ENCODE assay signal across 10 cellular contexts in genomic region chr1:10388387-10388715, GRCh38. TPM values are rescaled to one million over a fixed set of nuclear protein-coding genes. Genes with fewer than 3 reads are reported as not detected.
A peak's percentile ranks its signal among the peaks of the same experiment; 100 is the strongest.
DNase-seq lines count a peak whose midpoint lies in the region; ATAC-seq and TF ChIP-seq lines count a peak whose summit lies in the region.
"Had no signal": no experiment of that assay in that cellular context is flagged by ENCODE, and none has a peak within 500 bp of the region (broad histone marks: within the 10 kb centered on the region; RNA-seq: fewer than 3 reads in every experiment).

No MANE protein-coding gene starts in this region.

- H3K4me1 ChIP-seq in adrenal gland (replicated peaks in 1 of 2) (peaks cover 3 to 6% of the 10 kb centered on the region in 2 donors), spleen (peaks cover 3 to 44% (median 18%) of the 10 kb centered on the region in 6 donors), trophoblast cell (ENCODE audit: control insufficient read depth in 1 of 2, insufficient read depth in 2 of 2, low read length in 2 of 2) (peaks cover 0 to 11% of the 10 kb centered on the region in 2 experiments)

- no peak for TF ChIP-seq CTCF in HFFc6 (IDR thresholded peaks at IDR 0.05)
- TF ChIP-seq CTCF in adrenal gland (IDR thresholded peaks at IDR 0.05) = no peak
- TF ChIP-seq CTCF in spleen (IDR thresholded peaks at IDR 0.05 in 8 of 11, conservative IDR thresholded peaks at IDR 0.05 in 3 of 11) = no peak

- peaks cover 22% of the 10 kb centered on the region for H3K4me1 Mint-ChIP-seq in HFFc6 (ENCODE audit: low read depth)
- no peaks in the 10 kb centered on the region for H3K4me1 Mint-ChIP-seq in natural killer cell treated with Interleukin-12 subunit alpha and Interleukin-12 subunit beta and Interleukin-15 and Interleukin-18, amount 100 ng/mL, for 72 hours (ENCODE audit: low read depth in 2 of 2)

- no peaks in the 10 kb centered on the region for H3K9me3 ChIP-seq in adrenal gland (replicated peaks in 1 of 3)
- no peaks in the 10 kb centered on the region for H3K9me3 ChIP-seq in spleen
- no peaks in the 10 kb centered on the region for H3K9me3 ChIP-seq in trophoblast cell (ENCODE audit: insufficient read depth, low read depth, low read length)

- peaks cover 8% of the 10 kb centered on the region for H3K36me3 Mint-ChIP-seq in HFFc6 (ENCODE audit: low read depth)
- no peaks in the 10 kb centered on the region for H3K36me3 Mint-ChIP-seq in natural killer cell treated with Interleukin-12 subunit alpha and Interleukin-12 subunit beta and Interleukin-15 and Interleukin-18, amount 100 ng/mL, for 72 hours

- peaks cover 3% of the 10 kb centered on the region for H3K27me3 Mint-ChIP-seq in HFFc6 (ENCODE audit: insufficient read depth)
- H3K27me3 Mint-ChIP-seq in natural killer cell treated with Interleukin-12 subunit alpha and Interleukin-12 subunit beta and Interleukin-15 and Interleukin-18, amount 100 ng/mL, for 72 hours = no peaks in the 10 kb centered on the region
- H3K27me3 Mint-ChIP-seq: stimulated activated naive CD8-positive, alpha-beta T cell treated with anti-CD3 and anti-CD28 coated beads, Interleukin-15, Interleukin-2, amounts not matched to agents 100 ng/mL and 50 ng/mL, for 24 hours had no signal

- no peak overlapping the region for H2AFZ ChIP-seq in trophoblast cell (ENCODE audit: insufficient read depth, low read length, poor library complexity)

- H3K36me3 ChIP-seq in adrenal gland (replicated peaks in 1 of 2) = no peaks in the 10 kb centered on the region
- peaks cover 0 to 8% (median 0%) of the 10 kb centered on the region in 6 donors for H3K36me3 ChIP-seq in spleen
- peaks cover 3 to 5% of the 10 kb centered on the region in 2 experiments for H3K36me3 ChIP-seq in trophoblast cell (ENCODE audit: control insufficient read depth in 1 of 2, insufficient read depth in 2 of 2, low read length in 2 of 2)

- no peak overlapping the region for H2BK5ac ChIP-seq in trophoblast cell (ENCODE audit: low read depth, low read length, poor library complexity)

- TF ChIP-seq POLR2A in adrenal gland (IDR thresholded peaks at IDR 0.05) = no peak
- TF ChIP-seq POLR2A in spleen (IDR thresholded peaks at IDR 0.05) = no peak

- no peaks in the 10 kb centered on the region for H3K79me2 ChIP-seq in trophoblast cell (ENCODE audit: control insufficient read depth, insufficient read depth, low read length, poor library complexity)

- H3K27me3 ChIP-seq in adrenal gland (no peaks in the 10 kb centered on the region), spleen (replicated peaks in 1 of 7) (no peaks in the 10 kb centered on the region), trophoblast cell (ENCODE audit: insufficient read depth, low read length) (no peaks in the 10 kb centered on the region)

- no peak overlapping the region for H4K91ac ChIP-seq in trophoblast cell (ENCODE audit: low read depth, low read length)

- H3K27ac Mint-ChIP-seq in HFFc6 = peak overlapping the region; percentile 97
- H3K27ac Mint-ChIP-seq in natural killer cell treated with Interleukin-12 subunit alpha and Interleukin-12 subunit beta and Interleukin-15 and Interleukin-18, amount 100 ng/mL, for 72 hours = peak overlapping the region in 1 of 2 donors; percentile 50
- H3K27ac Mint-ChIP-seq: stimulated activated naive CD8-positive, alpha-beta T cell treated with anti-CD3 and anti-CD28 coated beads, Interleukin-15, Interleukin-2, amounts not matched to agents 100 ng/mL and 50 ng/mL, for 24 hours had no signal

- DNase-seq in HFFc6 (no peak), adrenal gland (no peak), left lobe of liver (ENCODE audit: low spot score) (no peak), spleen (no peak), GM03348 (ENCODE audit: low spot score) (no peak), trophoblast cell (no peak), RPMI8226 (no peak)
- DNase-seq in natural killer cell treated with Interleukin-12 subunit alpha and Interleukin-12 subunit beta and Interleukin-15 and Interleukin-18, amount 100 ng/mL, for 72 hours (ENCODE audit: low spot score) = no peak
- DNase-seq: NCI-H446 treated with DMSO at 0.1 percent for 48 hours had no signal

- H3K4ac ChIP-seq in trophoblast cell (ENCODE audit: low read depth, low read length) = no peak overlapping the region

- no peak overlapping the region for H2AK5ac ChIP-seq in trophoblast cell (ENCODE audit: low read length)

- no peak overlapping the region for H2BK12ac ChIP-seq in trophoblast cell (ENCODE audit: low read length)

- H3K4me3 ChIP-seq in adrenal gland (no peak overlapping the region), spleen (peak overlapping the region in 2 of 8 donors; percentile 9 to 34), trophoblast cell (ENCODE audit: low read depth, low read length) (no peak overlapping the region)

- peak overlapping the region; percentile 71 for H3K4me3 Mint-ChIP-seq in HFFc6
- no peak overlapping the region for H3K4me3 Mint-ChIP-seq in natural killer cell treated with Interleukin-12 subunit alpha and Interleukin-12 subunit beta and Interleukin-15 and Interleukin-18, amount 100 ng/mL, for 72 hours
- H3K4me3 Mint-ChIP-seq: stimulated activated naive CD8-positive, alpha-beta T cell treated with anti-CD3 and anti-CD28 coated beads, Interleukin-15, Interleukin-2, amounts not matched to agents 100 ng/mL and 50 ng/mL, for 24 hours had no signal

- no peak overlapping the region for H3K4me2 ChIP-seq in trophoblast cell (ENCODE audit: low read length)

- H3K79me1 ChIP-seq in trophoblast cell (ENCODE audit: low read length) = no peaks in the 10 kb centered on the region

- H3K27ac ChIP-seq in adrenal gland (peak overlapping the region in 3 of 5 donors; percentile 49 to 70 (median 63)), spleen (peak overlapping the region in 7 of 8 donors; percentile 69 to 89 (median 79)), trophoblast cell (ENCODE audit: low read depth, low read length) (no peak overlapping the region)

- WGBS in adrenal gland, 4 donors = 71 to 84% (median 80%) methylated on average over 3 of the region's 3 CpGs
- 37 to 54% (median 43%) methylated on average over 3 of the region's 3 CpGs for WGBS in spleen, 5 donors
- no CpG with 5 or more reads among the region's 3 CpGs for WGBS in trophoblast cell (ENCODE audit: extremely low coverage, insufficient coverage, insufficient read length)

- H3K9me3 Mint-ChIP-seq in HFFc6 = no peaks in the 10 kb centered on the region
- H3K9me3 Mint-ChIP-seq in natural killer cell treated with Interleukin-12 subunit alpha and Interleukin-12 subunit beta and Interleukin-15 and Interleukin-18, amount 100 ng/mL, for 72 hours = no peaks in the 10 kb centered on the region
- H3K9me3 Mint-ChIP-seq: stimulated activated naive CD8-positive, alpha-beta T cell treated with anti-CD3 and anti-CD28 coated beads, Interleukin-15, Interleukin-2, amounts not matched to agents 100 ng/mL and 50 ng/mL, for 24 hours had no signal

- no peak overlapping the region for H2BK120ac ChIP-seq in trophoblast cell (ENCODE audit: insufficient read depth, low read length, poor library complexity)

- H3K23ac ChIP-seq in trophoblast cell (ENCODE audit: low read length) = no peak overlapping the region

- H3K14ac ChIP-seq in trophoblast cell (ENCODE audit: low read length) = no peak overlapping the region

- H3K18ac ChIP-seq in trophoblast cell (ENCODE audit: low read length) = no peak overlapping the region

- intact Hi-C loops in adrenal gland (cut with DNase I) = no loop called here
- intact Hi-C loops in spleen (cut with DNase I; ENCODE audit: low total_unique reads) = no loop called here

- no peak overlapping the region for H4K12ac ChIP-seq in trophoblast cell (ENCODE audit: low read depth, low read length)

- no peak overlapping the region for H4K8ac ChIP-seq in trophoblast cell (ENCODE audit: low read depth, low read length)

- no peak overlapping the region for H3K9ac ChIP-seq in trophoblast cell (ENCODE audit: low read length)

- ATAC-seq in left lobe of liver = peak; percentile 88
- ATAC-seq in natural killer cell treated with Interleukin-12 subunit alpha and Interleukin-12 subunit beta and Interleukin-15 and Interleukin-18, amount 100 ng/mL, for 72 hours = no peak

RNA-seq across cellular contexts. Expression of gene PGD, which starts 10.5 kb away (rescaled TPM):
- 100 to 1,000 TPM; 131 to 235 (median 220) TPM for total RNA-seq in HFFc6 (2021; fragmentation: NEBNext Ultra II Directional; extraction: Animal tissue kit (Norgen Biotek cat#: 25700))
- 100 to 1,000 TPM in 2 of 8 donors, 10 to 100 TPM in 6; 68.5 to 162 (median 84.6) TPM for total RNA-seq in adrenal gland
- 100 to 1,000 TPM in 1 of 3 donors, 10 to 100 TPM in 2; 32.2 to 170 (median 41.4) TPM for polyA plus RNA-seq in adrenal gland
- 51.2 TPM for total RNA-seq in left lobe of liver
- 100 to 1,000 TPM; 105 to 381 (median 142) TPM for total RNA-seq in spleen
- 10 to 100 TPM; 40.8 to 72.9 (median 46.6) TPM for polyA plus RNA-seq in spleen
- polyA plus RNA-seq in trophoblast cell (2013) = 117 and 120 TPM in 2 replicates
- total RNA-seq in natural killer cell treated with Interleukin-12 subunit alpha and Interleukin-12 subunit beta and Interleukin-15 and Interleukin-18, amount 100 ng/mL, for 72 hours = 100 to 1,000 TPM; 289 to 430 TPM

RNA-seq across cellular contexts. Expression of gene CENPS, which starts 41.9 kb away (rescaled TPM):
- total RNA-seq in HFFc6 (2021; fragmentation: NEBNext Ultra II Directional; extraction: Animal tissue kit (Norgen Biotek cat#: 25700)) = 10 to 100 TPM; 24.3 to 31.0 (median 27.3) TPM
- 10 to 100 TPM in 7 of 8 donors, 1 to 10 TPM in 1; 10.0 to 32.9 (median 16.0) TPM for total RNA-seq in adrenal gland
- 10 to 100 TPM; 19.6 to 25.4 (median 24.5) TPM for polyA plus RNA-seq in adrenal gland
- 9.7 TPM for total RNA-seq in left lobe of liver
- total RNA-seq in spleen = 1 to 10 TPM; 2.1 to 9.6 (median 6.2) TPM
- 10 to 100 TPM in 2 of 3 donors, 1 to 10 TPM in 1; 9.3 to 13.5 (median 13.0) TPM for polyA plus RNA-seq in spleen
- 9.9 and 10.6 TPM in 2 replicates for polyA plus RNA-seq in trophoblast cell (2013)
- 10 to 100 TPM; 12.6 to 20.7 TPM for total RNA-seq in natural killer cell treated with Interleukin-12 subunit alpha and Interleukin-12 subunit beta and Interleukin-15 and Interleukin-18, amount 100 ng/mL, for 72 hours
